In genomic region chr11:59141673-59142460, GRCh38 we compare ENCODE assay signal across 1 cellular context.
A peak's percentile ranks its signal among the peaks of the same experiment; 100 is the strongest.
TF ChIP-seq lines count a peak whose summit lies in the region.

No MANE protein-coding gene starts in this region.

TF ChIP-seq in HepG2, 621 proteins besides CTCF, POLR2A, EP300 and RAD21:
- 0 out of 2 replicates have a peak, but pooled peaks have one; percentile 6 for TF ChIP-seq ZNF549 (CRISPR knock-in tag; IDR thresholded peaks at IDR 0.05)
- TF ChIP-seq ATF1 (CRISPR knock-in tag; IDR thresholded peaks at IDR 0.05), result 0 out of 2 replicates have a peak, but pooled peaks have one; percentile 25
- no peak for TF ChIP-seq IKZF4 (CRISPR knock-in tag; IDR thresholded peaks at IDR 0.05; ENCODE audit: borderline replicate concordance, low read depth, not compliant biosample characterization)
